ENCODE assay signal across 8 cellular contexts in the genomic region with DNA sequence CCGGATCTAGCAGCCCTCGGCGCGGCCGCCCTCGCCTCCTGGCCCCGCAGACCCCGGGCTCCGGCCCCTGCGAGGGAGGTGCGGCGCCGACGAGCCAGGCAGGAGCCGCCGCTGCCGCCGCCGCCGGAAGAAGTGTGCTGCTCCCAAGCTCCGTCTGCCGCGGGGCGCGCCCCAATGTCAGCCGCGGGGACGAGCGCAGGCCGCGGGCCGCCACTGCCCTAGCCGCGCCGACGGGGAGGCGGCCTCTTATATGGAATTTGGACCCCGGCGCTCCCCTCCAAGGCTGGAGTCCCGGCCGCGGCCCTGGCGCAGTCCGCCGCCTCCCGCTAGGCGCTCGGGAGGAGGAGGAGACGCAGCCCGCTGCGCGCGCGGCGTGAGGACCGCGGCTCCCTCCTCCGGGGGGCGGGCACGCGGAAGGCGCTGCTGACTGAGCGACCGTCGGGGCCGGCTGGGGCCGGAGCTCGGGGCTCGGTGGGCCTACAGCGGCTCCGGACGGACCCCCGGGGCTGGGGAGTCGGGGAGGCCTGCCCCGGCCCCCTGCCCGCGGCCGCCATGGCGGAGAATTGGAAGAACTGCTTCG. TPM values are rescaled to one million over a fixed set of nuclear protein-coding genes. Genes with fewer than 3 reads are reported as not detected.
A peak's percentile ranks its signal among the peaks of the same experiment; 100 is the strongest.
DNase-seq lines count a peak whose midpoint lies in the region; ATAC-seq and TF ChIP-seq lines count a peak whose summit lies in the region.

A gene with protein sequence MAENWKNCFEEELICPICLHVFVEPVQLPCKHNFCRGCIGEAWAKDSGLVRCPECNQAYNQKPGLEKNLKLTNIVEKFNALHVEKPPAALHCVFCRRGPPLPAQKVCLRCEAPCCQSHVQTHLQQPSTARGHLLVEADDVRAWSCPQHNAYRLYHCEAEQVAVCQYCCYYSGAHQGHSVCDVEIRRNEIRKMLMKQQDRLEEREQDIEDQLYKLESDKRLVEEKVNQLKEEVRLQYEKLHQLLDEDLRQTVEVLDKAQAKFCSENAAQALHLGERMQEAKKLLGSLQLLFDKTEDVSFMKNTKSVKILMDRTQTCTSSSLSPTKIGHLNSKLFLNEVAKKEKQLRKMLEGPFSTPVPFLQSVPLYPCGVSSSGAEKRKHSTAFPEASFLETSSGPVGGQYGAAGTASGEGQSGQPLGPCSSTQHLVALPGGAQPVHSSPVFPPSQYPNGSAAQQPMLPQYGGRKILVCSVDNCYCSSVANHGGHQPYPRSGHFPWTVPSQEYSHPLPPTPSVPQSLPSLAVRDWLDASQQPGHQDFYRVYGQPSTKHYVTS (plus strand): TSS at position 414 of the 580 bp plus-strand sequence. CDS start 139 bp downstream, at position 553.

- H3K36me3 ChIP-seq in neural progenitor cell (no peaks in the 10 kb centered on the region), upper lobe of left lung (peaks cover 0 to 4% (median 0%) of the 10 kb centered on the region in 4 donors)

- H3K4me3 Mint-ChIP-seq in neural progenitor cell: peak within 1 kb of the TSS; percentile 98

- no peaks in the 10 kb centered on the region for H3K9me3 ChIP-seq in neural progenitor cell (ENCODE audit: low read depth)
- H3K9me3 ChIP-seq in upper lobe of left lung: no peaks in the 10 kb centered on the region

- WGBS in upper lobe of left lung, 2 donors: 0% methylated on average over 13 to 16 of the region's 80 CpGs

- H3K4me2 ChIP-seq in neural progenitor cell: peak within 1 kb of the TSS; percentile 94

- H3K27ac ChIP-seq in neural progenitor cell (peak within 1 kb of the TSS; percentile 94), upper lobe of left lung (peak within 1 kb of the TSS; percentile 97 to 100 (median 99))

- ATAC-seq in upper lobe of left lung (ENCODE audit: low FRiP score in 2 of 2): no peak

- H3K36me3 Mint-ChIP-seq in neural progenitor cell: peaks cover 5% of the 10 kb centered on the region

- TF ChIP-seq EP300 in upper lobe of left lung (IDR thresholded peaks at IDR 0.05): no peak

- H3K9ac ChIP-seq in neural progenitor cell: peak within 1 kb of the TSS; percentile 71

- H2AFZ ChIP-seq in neural progenitor cell (replicated peaks): no peak within 1 kb of the TSS

- DNase-seq in NCI-H2196 (lab: John Stamatoyannopoulos, UW; ENCODE audit: unreplicated experiment) (peak; percentile 20), NCI-H2196 treated with DMSO at 0.1 percent for 48 hours (lab: John Stamatoyannopoulos, UW; ENCODE audit: unreplicated experiment) (no peak), NOMO-1 (lab: John Stamatoyannopoulos, UW; ENCODE audit: unreplicated experiment in 2 of 2) (peak; percentile 40 to 59), fibroblast of mammary gland (ENCODE audit: low read depth) (peak; percentile 31), neural progenitor cell (ENCODE audit: low spot score) (peak; percentile 75), upper lobe of left lung (peak in 1 of 2 donors; percentile 94), T1000 (lab: John Stamatoyannopoulos, UW) (no peak)
- peak; percentile 35 to 38 for DNase-seq in activated T-helper 1 cell treated with anti-CD3 and anti-CD28 coated beads, Interleukin-2, amount 50 U/mL, for 16 hours (ENCODE audit: low read depth in 1 of 2, low spot score in 1 of 2)

- peak in 1 of 4 donors; percentile 13 for TF ChIP-seq POLR2A in upper lobe of left lung (IDR thresholded peaks at IDR 0.05)

- H3K27ac Mint-ChIP-seq in neural progenitor cell: peak within 1 kb of the TSS; percentile 96

- H3K4me1 Mint-ChIP-seq in neural progenitor cell: peaks cover 45% of the 10 kb centered on the region

- H3F3A ChIP-seq in neural progenitor cell (ENCODE audit: low read depth): peaks cover 73% of the 10 kb centered on the region

- peaks cover 3% of the 10 kb centered on the region for H3K9me3 Mint-ChIP-seq in neural progenitor cell

- peaks cover 38% of the 10 kb centered on the region for H3K4me1 ChIP-seq in neural progenitor cell
- peaks cover 27 to 33% (median 27%) of the 10 kb centered on the region in 4 donors for H3K4me1 ChIP-seq in upper lobe of left lung

- peaks cover 47% of the 10 kb centered on the region for H4K20me1 ChIP-seq in neural progenitor cell (ENCODE audit: low read depth)

- TF ChIP-seq CTCF in fibroblast of mammary gland (conservative IDR thresholded peaks at IDR 0.05; ENCODE audit: control insufficient read depth, insufficient read depth, low read depth, low read length): no peak
- no peak for TF ChIP-seq CTCF in neural progenitor cell (IDR thresholded peaks at IDR 0.05)
- TF ChIP-seq CTCF in upper lobe of left lung (IDR thresholded peaks at IDR 0.05): peak in 2 of 6 experiments; percentile 22 to 35

- peaks cover 14% of the 10 kb centered on the region for H3K27me3 Mint-ChIP-seq in neural progenitor cell (ENCODE audit: insufficient read depth, low read depth)

- H3K79me2 ChIP-seq in neural progenitor cell (ENCODE audit: low read depth): peaks cover 59% of the 10 kb centered on the region

- H3K27me3 ChIP-seq in neural progenitor cell: no peaks in the 10 kb centered on the region
- no peaks in the 10 kb centered on the region for H3K27me3 ChIP-seq in upper lobe of left lung

- H3K4me3 ChIP-seq in fibroblast of mammary gland (ENCODE audit: control insufficient read depth, low read depth, low read length): peak within 1 kb of the TSS; percentile 91
- peak within 1 kb of the TSS; percentile 94 for H3K4me3 ChIP-seq in neural progenitor cell
- H3K4me3 ChIP-seq in upper lobe of left lung: peak within 1 kb of the TSS; percentile 71 to 97 (median 84)

RNA-seq across cellular contexts. Expression of the gene that starts here (rescaled TPM):
- total RNA-seq in neural progenitor cell (ENCODE audit: low replicate concordance) (31.4 and 33.8 TPM in 2 replicates), upper lobe of left lung (100 to 1,000 TPM; 162 to 279 (median 177) TPM)

Comparison
In these comparisons a context has a peak if more than half of its experiments do, and no peak if none do; other contexts are left out.
1. DNase-seq: peak in NCI-H2196 (single experiment), NOMO-1 (2 of 2), activated T-helper 1 cell treated with anti-CD3 and anti-CD28 coated beads, Interleukin-2, amount 50 U/mL, for 16 hours (2 of 2), fibroblast of mammary gland (single experiment) and neural progenitor cell (single experiment); none in NCI-H2196 treated with DMSO at 0.1 percent for 48 hours (single experiment) and T1000 (single experiment).
2. Peak in every context shown above with its lines, with median percentiles within 50 percentile points of each other: H3K4me3 ChIP-seq.